8 cellular contexts compared by ENCODE assay signal in the genomic region with DNA sequence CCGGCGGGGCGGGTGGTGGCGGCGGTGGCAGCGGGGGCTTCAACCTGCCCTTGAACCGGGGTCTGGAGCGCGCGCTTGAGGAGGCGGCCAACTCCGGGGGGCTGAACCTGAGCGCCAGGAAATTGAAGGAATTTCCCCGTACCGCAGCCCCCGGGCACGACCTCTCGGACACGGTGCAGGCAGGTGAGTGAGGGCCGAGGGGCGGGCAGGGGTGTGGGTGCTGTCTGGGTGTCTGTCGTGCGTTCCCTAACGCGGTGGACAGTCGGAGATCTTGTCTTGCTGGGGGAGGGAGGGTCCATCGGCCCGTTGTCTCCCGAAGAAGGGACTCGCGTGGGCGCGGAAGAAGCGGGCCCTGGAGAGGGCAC. TPM values are rescaled to one million over a fixed set of nuclear protein-coding genes. Genes with fewer than 3 reads are reported as not detected.
DNase-seq lines count a peak whose midpoint lies in the region; ATAC-seq lines count a peak whose summit lies in the region.

No MANE protein-coding gene starts in this region.

- no peak for DNase-seq in activated CD4-positive, alpha-beta T cell treated with anti-CD3 and anti-CD28 coated beads, Interleukin-2, amount 10 ng/mL, durations not matched to agents 24 days and 14 days
- DNase-seq in activated CD4-positive, alpha-beta T cell treated with anti-CD3 and anti-CD28 coated beads, Interleukin-2, amount 50 U/mL, for 1 hour, result no peak
- DNase-seq in NCI-H146 treated with DMSO at 0.1 percent for 48 hours (lab: John Stamatoyannopoulos, UW; ENCODE audit: unreplicated experiment) (peak; percentile 11), cerebellar cortex (ENCODE audit: low spot score) (no peak)

- intact Hi-C loops in activated CD4-positive, alpha-beta T cell treated with anti-CD3 and anti-CD28 coated beads, Interleukin-2, amount 10 ng/mL, durations not matched to agents 24 days and 14 days (cut with micrococcal nuclease), result loop anchor here (1.0 to 10.0 kb wide), 6 partner anchors 40 to 1209 kb away; a partner anchor contains a TSS
- intact Hi-C loops in dendritic cell treated with granulocyte-macrophage colony-stimulating factor and Interleukin-4, amounts not matched to agents 40 ng/mL and 50 ng/mL, for 4 days (cut with micrococcal nuclease), result loop anchor here (2.0 to 5.0 kb wide), 2 partner anchors 44 to 243 kb away; a partner anchor contains a TSS

- H3K4me3 Mint-ChIP-seq in activated CD4-positive, alpha-beta T cell treated with anti-CD3 and anti-CD28 coated beads, Interleukin-2, amount 10 ng/mL, durations not matched to agents 24 days and 14 days, result peak overlapping the region; percentile 97
- peak overlapping the region; percentile 83 for H3K4me3 Mint-ChIP-seq in dendritic cell treated with granulocyte-macrophage colony-stimulating factor and Interleukin-4, amounts not matched to agents 40 ng/mL and 50 ng/mL, for 4 days

- peak overlapping the region; percentile 74 to 89 for H3K4me3 ChIP-seq in muscle layer of colon (ENCODE audit: low read depth in 1 of 2, low read length in 2 of 2)

- H3K9ac ChIP-seq in muscle layer of colon (ENCODE audit: low read length), result peak overlapping the region; percentile 55

- H3K27ac ChIP-seq in muscle layer of colon (ENCODE audit: low read depth, low read length), result peak overlapping the region; percentile 93

- H3K36me3 Mint-ChIP-seq in activated CD4-positive, alpha-beta T cell treated with anti-CD3 and anti-CD28 coated beads, Interleukin-2, amount 10 ng/mL, durations not matched to agents 24 days and 14 days (ENCODE audit: low read depth), result peaks cover 3% of the 10 kb centered on the region
- H3K36me3 Mint-ChIP-seq in dendritic cell treated with granulocyte-macrophage colony-stimulating factor and Interleukin-4, amounts not matched to agents 40 ng/mL and 50 ng/mL, for 4 days (ENCODE audit: low read depth), result peaks cover 21% of the 10 kb centered on the region

- no peak for ATAC-seq in GM21825 (IDR thresholded peaks at IDR 0.05; ENCODE audit: unreplicated experiment)
- no peak for ATAC-seq in GM18861 (IDR thresholded peaks at IDR 0.05; ENCODE audit: unreplicated experiment)

- peak overlapping the region; percentile 90 for H3K27ac Mint-ChIP-seq in activated CD4-positive, alpha-beta T cell treated with anti-CD3 and anti-CD28 coated beads, Interleukin-2, amount 10 ng/mL, durations not matched to agents 24 days and 14 days
- peak overlapping the region; percentile 90 for H3K27ac Mint-ChIP-seq in dendritic cell treated with granulocyte-macrophage colony-stimulating factor and Interleukin-4, amounts not matched to agents 40 ng/mL and 50 ng/mL, for 4 days

- H3K9me3 ChIP-seq in muscle layer of colon (ENCODE audit: low read length), result no peaks in the 10 kb centered on the region

- H3K9me3 Mint-ChIP-seq in activated CD4-positive, alpha-beta T cell treated with anti-CD3 and anti-CD28 coated beads, Interleukin-2, amount 10 ng/mL, durations not matched to agents 24 days and 14 days, result no peaks in the 10 kb centered on the region
- no peaks in the 10 kb centered on the region for H3K9me3 Mint-ChIP-seq in dendritic cell treated with granulocyte-macrophage colony-stimulating factor and Interleukin-4, amounts not matched to agents 40 ng/mL and 50 ng/mL, for 4 days

- peaks cover 43% of the 10 kb centered on the region for H3K4me1 Mint-ChIP-seq in activated CD4-positive, alpha-beta T cell treated with anti-CD3 and anti-CD28 coated beads, Interleukin-2, amount 10 ng/mL, durations not matched to agents 24 days and 14 days
- peaks cover 43% of the 10 kb centered on the region for H3K4me1 Mint-ChIP-seq in dendritic cell treated with granulocyte-macrophage colony-stimulating factor and Interleukin-4, amounts not matched to agents 40 ng/mL and 50 ng/mL, for 4 days (ENCODE audit: low read depth)

- H3K27me3 ChIP-seq in muscle layer of colon (ENCODE audit: control insufficient read depth in 1 of 2, insufficient read depth in 2 of 2, low read length in 2 of 2), result no peaks in the 10 kb centered on the region

- H3K4me1 ChIP-seq in muscle layer of colon (ENCODE audit: insufficient read depth, low read length), result peaks cover 31% of the 10 kb centered on the region

- H3K27me3 Mint-ChIP-seq in activated CD4-positive, alpha-beta T cell treated with anti-CD3 and anti-CD28 coated beads, Interleukin-2, amount 10 ng/mL, durations not matched to agents 24 days and 14 days, result peaks cover 9% of the 10 kb centered on the region
- peaks cover 5% of the 10 kb centered on the region for H3K27me3 Mint-ChIP-seq in dendritic cell treated with granulocyte-macrophage colony-stimulating factor and Interleukin-4, amounts not matched to agents 40 ng/mL and 50 ng/mL, for 4 days

- H3K36me3 ChIP-seq in muscle layer of colon (ENCODE audit: insufficient read depth, low read length), result no peaks in the 10 kb centered on the region

RNA-seq across cellular contexts. Expression of a gene that starts 0.5 kb away (rescaled TPM):
- total RNA-seq in activated CD4-positive, alpha-beta T cell treated with anti-CD3 and anti-CD28 coated beads, Interleukin-2, amount 10 ng/mL, durations not matched to agents 24 days and 14 days, result 17.6 and 18.3 TPM in 2 replicates
